ENCODE assay signal across 1 cellular context in the genomic region with DNA sequence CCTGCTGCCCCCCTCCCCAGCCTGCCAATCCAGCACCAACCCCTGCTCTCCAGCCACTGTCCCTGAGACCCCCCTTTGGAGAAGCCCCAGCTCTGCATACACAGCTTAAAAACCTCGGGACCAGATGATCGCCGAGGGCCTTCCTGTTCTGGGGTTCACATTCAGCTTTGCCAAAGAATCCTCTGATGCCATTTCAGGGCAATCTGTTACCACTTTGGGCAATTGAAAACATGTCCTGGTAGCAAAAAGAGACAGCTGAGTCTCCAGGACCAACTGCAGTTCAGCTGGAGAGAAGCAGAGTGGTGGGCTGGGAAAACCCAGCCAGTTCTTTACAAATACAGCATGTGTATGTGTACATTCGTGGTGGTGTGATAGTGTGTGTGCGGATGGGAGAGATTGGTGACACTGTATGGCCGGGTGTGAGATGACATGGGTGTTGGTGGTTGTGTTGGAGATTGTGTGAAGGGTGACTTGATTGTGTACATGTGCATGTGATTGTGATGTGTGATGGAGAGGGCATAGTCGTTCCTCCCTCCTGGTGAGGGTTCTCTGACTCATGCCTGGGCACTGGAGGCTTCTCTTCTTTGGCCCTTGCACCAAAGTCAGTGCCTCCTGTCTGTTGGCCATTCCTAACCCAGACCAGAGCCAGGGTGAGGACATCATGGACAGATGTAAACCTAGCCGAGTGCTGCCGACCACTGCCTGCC.
TF ChIP-seq lines count a peak whose summit lies in the region.

No MANE protein-coding gene starts in this region.

TF ChIP-seq in WTC11, 78 proteins besides CTCF, POLR2A, EP300 and RAD21 (continued from another document):
- no peak for TF ChIP-seq RORB (CRISPR knock-in tag; IDR thresholded peaks at IDR 0.05)
- TF ChIP-seq FOXK1 (CRISPR knock-in tag; IDR thresholded peaks at IDR 0.05) = no peak
- TF ChIP-seq, protein P1, sequence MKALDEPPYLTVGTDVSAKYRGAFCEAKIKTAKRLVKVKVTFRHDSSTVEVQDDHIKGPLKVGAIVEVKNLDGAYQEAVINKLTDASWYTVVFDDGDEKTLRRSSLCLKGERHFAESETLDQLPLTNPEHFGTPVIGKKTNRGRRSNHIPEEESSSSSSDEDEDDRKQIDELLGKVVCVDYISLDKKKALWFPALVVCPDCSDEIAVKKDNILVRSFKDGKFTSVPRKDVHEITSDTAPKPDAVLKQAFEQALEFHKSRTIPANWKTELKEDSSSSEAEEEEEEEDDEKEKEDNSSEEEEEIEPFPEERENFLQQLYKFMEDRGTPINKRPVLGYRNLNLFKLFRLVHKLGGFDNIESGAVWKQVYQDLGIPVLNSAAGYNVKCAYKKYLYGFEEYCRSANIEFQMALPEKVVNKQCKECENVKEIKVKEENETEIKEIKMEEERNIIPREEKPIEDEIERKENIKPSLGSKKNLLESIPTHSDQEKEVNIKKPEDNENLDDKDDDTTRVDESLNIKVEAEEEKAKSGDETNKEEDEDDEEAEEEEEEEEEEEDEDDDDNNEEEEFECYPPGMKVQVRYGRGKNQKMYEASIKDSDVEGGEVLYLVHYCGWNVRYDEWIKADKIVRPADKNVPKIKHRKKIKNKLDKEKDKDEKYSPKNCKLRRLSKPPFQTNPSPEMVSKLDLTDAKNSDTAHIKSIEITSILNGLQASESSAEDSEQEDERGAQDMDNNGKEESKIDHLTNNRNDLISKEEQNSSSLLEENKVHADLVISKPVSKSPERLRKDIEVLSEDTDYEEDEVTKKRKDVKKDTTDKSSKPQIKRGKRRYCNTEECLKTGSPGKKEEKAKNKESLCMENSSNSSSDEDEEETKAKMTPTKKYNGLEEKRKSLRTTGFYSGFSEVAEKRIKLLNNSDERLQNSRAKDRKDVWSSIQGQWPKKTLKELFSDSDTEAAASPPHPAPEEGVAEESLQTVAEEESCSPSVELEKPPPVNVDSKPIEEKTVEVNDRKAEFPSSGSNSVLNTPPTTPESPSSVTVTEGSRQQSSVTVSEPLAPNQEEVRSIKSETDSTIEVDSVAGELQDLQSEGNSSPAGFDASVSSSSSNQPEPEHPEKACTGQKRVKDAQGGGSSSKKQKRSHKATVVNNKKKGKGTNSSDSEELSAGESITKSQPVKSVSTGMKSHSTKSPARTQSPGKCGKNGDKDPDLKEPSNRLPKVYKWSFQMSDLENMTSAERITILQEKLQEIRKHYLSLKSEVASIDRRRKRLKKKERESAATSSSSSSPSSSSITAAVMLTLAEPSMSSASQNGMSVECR (CRISPR knock-in tag; IDR thresholded peaks at IDR 0.05; ENCODE audit: borderline replicate concordance) = no peak
- no peak for TF ChIP-seq ZNF671 (CRISPR knock-in tag; IDR thresholded peaks at IDR 0.05)
- TF ChIP-seq CREB1 (CRISPR knock-in tag; IDR thresholded peaks at IDR 0.05) = no peak
- no peak for TF ChIP-seq NFE2L1 (CRISPR knock-in tag; IDR thresholded peaks at IDR 0.05)
- no peak for TF ChIP-seq SMAD3 (CRISPR knock-in tag; IDR thresholded peaks at IDR 0.05; ENCODE audit: borderline replicate concordance)
- TF ChIP-seq TP53 (CRISPR knock-in tag; IDR thresholded peaks at IDR 0.05) = no peak
- TF ChIP-seq, protein P2, sequence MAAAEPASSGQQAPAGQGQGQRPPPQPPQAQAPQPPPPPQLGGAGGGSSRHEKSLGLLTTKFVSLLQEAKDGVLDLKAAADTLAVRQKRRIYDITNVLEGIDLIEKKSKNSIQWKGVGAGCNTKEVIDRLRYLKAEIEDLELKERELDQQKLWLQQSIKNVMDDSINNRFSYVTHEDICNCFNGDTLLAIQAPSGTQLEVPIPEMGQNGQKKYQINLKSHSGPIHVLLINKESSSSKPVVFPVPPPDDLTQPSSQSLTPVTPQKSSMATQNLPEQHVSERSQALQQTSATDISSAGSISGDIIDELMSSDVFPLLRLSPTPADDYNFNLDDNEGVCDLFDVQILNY (CRISPR knock-in tag; IDR thresholded peaks at IDR 0.05) = no peak
- TF ChIP-seq, protein P3, sequence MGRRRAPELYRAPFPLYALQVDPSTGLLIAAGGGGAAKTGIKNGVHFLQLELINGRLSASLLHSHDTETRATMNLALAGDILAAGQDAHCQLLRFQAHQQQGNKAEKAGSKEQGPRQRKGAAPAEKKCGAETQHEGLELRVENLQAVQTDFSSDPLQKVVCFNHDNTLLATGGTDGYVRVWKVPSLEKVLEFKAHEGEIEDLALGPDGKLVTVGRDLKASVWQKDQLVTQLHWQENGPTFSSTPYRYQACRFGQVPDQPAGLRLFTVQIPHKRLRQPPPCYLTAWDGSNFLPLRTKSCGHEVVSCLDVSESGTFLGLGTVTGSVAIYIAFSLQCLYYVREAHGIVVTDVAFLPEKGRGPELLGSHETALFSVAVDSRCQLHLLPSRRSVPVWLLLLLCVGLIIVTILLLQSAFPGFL (CRISPR knock-in tag; IDR thresholded peaks at IDR 0.05; ENCODE audit: borderline replicate concordance) = no peak
